Comparison of ENCODE assay signal across 1 cellular context in the genomic region with DNA sequence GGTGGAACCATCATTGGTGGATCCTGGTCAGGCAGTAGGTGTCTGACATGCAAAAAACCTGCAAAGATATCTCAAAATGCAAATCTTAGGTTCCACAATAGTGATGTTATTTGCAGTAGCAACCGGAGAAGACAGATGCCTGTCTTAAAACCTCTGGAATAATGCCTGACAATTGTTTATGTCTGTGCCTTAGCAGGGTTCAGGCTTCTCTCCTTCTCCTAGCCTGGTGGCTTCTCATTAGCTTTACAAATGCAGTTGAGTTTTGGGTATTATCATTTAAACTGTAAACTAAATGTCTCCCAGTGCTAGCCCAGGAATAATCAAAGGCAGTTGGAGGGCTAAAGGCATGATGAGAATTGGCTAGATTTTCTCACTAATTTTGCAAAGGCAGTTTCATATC.
TF ChIP-seq lines count a peak whose summit lies in the region.

No MANE protein-coding gene starts in this region.

TF ChIP-seq in WTC11, 78 proteins besides CTCF, POLR2A, EP300 and RAD21 (continued from another document):
- TF ChIP-seq MAX (CRISPR knock-in tag; IDR thresholded peaks at IDR 0.05), result no peak
- TF ChIP-seq, protein P1, sequence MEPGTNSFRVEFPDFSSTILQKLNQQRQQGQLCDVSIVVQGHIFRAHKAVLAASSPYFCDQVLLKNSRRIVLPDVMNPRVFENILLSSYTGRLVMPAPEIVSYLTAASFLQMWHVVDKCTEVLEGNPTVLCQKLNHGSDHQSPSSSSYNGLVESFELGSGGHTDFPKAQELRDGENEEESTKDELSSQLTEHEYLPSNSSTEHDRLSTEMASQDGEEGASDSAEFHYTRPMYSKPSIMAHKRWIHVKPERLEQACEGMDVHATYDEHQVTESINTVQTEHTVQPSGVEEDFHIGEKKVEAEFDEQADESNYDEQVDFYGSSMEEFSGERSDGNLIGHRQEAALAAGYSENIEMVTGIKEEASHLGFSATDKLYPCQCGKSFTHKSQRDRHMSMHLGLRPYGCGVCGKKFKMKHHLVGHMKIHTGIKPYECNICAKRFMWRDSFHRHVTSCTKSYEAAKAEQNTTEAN (CRISPR knock-in tag; IDR thresholded peaks at IDR 0.05), result no peak
TF ChIP-seq in WTC11: peak in this region for 0.
